In genomic region chr4:99949034-99949998, GRCh38 we compare ENCODE assay signal across 1 cellular context.
A peak's percentile ranks its signal among the peaks of the same experiment; 100 is the strongest.
TF ChIP-seq lines count a peak whose summit lies in the region.

No MANE protein-coding gene starts in this region.

TF ChIP-seq in HepG2, 621 proteins besides CTCF, POLR2A, EP300 and RAD21 (continued from another document and continues in another):
- TF ChIP-seq MLXIP (CRISPR knock-in tag; IDR thresholded peaks at IDR 0.05; ENCODE audit: borderline replicate concordance) (no peak), SSRP1 (CRISPR knock-in tag; IDR thresholded peaks at IDR 0.05) (no peak; the same call in 1 of the 2 replicates), TFAP4 (IDR thresholded peaks at IDR 0.05; ENCODE audit: borderline replicate concordance, low read depth) (no peak), ASH2L (IDR thresholded peaks at IDR 0.05; ENCODE audit: insufficient read length, low read depth, low read length) (peak; percentile 62), LCORL (IDR thresholded peaks at IDR 0.05) (no peak), LCORL (CRISPR knock-in tag; IDR thresholded peaks at IDR 0.05) (peak; percentile 12; the same call in 1 of the 2 replicates), YEATS4 (CRISPR knock-in tag; IDR thresholded peaks at IDR 0.05; ENCODE audit: borderline replicate concordance) (peak; percentile 72), RARA (CRISPR knock-in tag; IDR thresholded peaks at IDR 0.05) (no peak; the same call in 1 of the 2 replicates), NCOA2 (CRISPR knock-in tag; IDR thresholded peaks at IDR 0.05) (no peak), ZNF775 (CRISPR knock-in tag; IDR thresholded peaks at IDR 0.05; ENCODE audit: borderline replicate concordance) (no peak), ZNF30 (CRISPR knock-in tag; IDR thresholded peaks at IDR 0.05) (no peak), ZNF414 (CRISPR knock-in tag; IDR thresholded peaks at IDR 0.05) (no peak; the same call in 1 of the 2 replicates), U2AF1 (optimal IDR thresholded peaks at IDR 0.05; ENCODE audit: low read depth, low read length) (no peak), SMAD3 (CRISPR knock-in tag; IDR thresholded peaks at IDR 0.05) (no peak), CENPBD1 (CRISPR knock-in tag; IDR thresholded peaks at IDR 0.05; ENCODE audit: borderline replicate concordance, low read depth) (no peak), TFDP2 (CRISPR knock-in tag; IDR thresholded peaks at IDR 0.05) (no peak), MTF1 (CRISPR knock-in tag; IDR thresholded peaks at IDR 0.05) (no peak), ZBTB1 (CRISPR knock-in tag; IDR thresholded peaks at IDR 0.05; ENCODE audit: borderline replicate concordance) (no peak), ZNF792 (CRISPR knock-in tag; IDR thresholded peaks at IDR 0.05) (no peak; the same call in 1 of the 2 replicates), ZXDC (CRISPR knock-in tag; IDR thresholded peaks at IDR 0.05) (no peak), ISL2 (CRISPR knock-in tag; IDR thresholded peaks at IDR 0.05) (0 out of 2 replicates have a peak, but pooled peaks have one; percentile 16), TEF (CRISPR knock-in tag; IDR thresholded peaks at IDR 0.05) (no peak), SATB2 (CRISPR knock-in tag; IDR thresholded peaks at IDR 0.05) (no peak), ZNF512 (CRISPR knock-in tag; IDR thresholded peaks at IDR 0.05) (no peak), ZNF609 (CRISPR knock-in tag; IDR thresholded peaks at IDR 0.05; ENCODE audit: borderline replicate concordance) (no peak), HNRNPUL1 (IDR thresholded peaks at IDR 0.05; ENCODE audit: low read depth, low read length) (no peak), ZFX (CRISPR knock-in tag; IDR thresholded peaks at IDR 0.05; ENCODE audit: low read depth) (peak; percentile 79), PHF5A (CRISPR knock-in tag; IDR thresholded peaks at IDR 0.05; ENCODE audit: low read depth, unreplicated experiment) (no peak), SRSF9 (IDR thresholded peaks at IDR 0.05; ENCODE audit: borderline replicate concordance, insufficient read depth, low read depth, low read length, poor library complexity, severe bottlenecking) (no peak), CREB3 (CRISPR knock-in tag; IDR thresholded peaks at IDR 0.05) (no peak), ZBTB44 (CRISPR knock-in tag; IDR thresholded peaks at IDR 0.05) (no peak), BCL3 (CRISPR knock-in tag; IDR thresholded peaks at IDR 0.05) (no peak; the same call in 1 of the 2 replicates), ZBTB7A (CRISPR knock-in tag; IDR thresholded peaks at IDR 0.05) (no peak), HOXD1 (CRISPR knock-in tag; IDR thresholded peaks at IDR 0.05) (no peak), ZNF704 (CRISPR knock-in tag; IDR thresholded peaks at IDR 0.05; ENCODE audit: borderline replicate concordance) (no peak; the same call in 1 of the 2 replicates), ZFYVE20 (CRISPR knock-in tag; IDR thresholded peaks at IDR 0.05; ENCODE audit: borderline replicate concordance, low read depth) (no peak), TGIF2 (CRISPR knock-in tag; IDR thresholded peaks at IDR 0.05) (no peak)
